In the genomic region with DNA sequence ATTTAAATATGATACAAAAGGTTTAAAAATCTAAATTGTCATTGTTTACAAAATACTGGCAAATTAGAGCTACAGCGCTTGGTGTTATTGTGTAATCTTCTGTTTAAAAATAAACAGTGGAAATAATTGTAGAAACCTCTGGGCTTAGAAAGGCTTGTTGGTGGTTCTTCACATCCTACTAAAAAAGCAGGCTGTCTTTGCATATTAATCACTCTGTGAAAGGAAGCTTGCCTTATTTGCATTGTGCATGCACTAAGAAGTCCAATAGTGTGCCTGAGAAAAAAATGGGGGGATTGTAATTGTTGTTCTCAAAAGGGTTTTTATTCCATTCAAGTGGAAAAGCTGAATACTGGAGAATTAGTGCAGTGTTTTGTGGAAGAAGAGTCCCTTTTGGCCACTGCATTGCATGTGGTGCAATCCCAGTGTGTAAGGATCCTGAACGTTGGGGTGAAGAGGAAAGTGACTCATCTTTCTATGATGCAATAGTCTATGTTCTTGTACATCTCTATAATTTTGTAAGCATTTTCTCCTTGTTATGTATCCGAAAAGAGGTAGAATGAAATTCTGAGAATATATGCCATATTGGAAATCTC, we compare ENCODE assay signal across 9 cellular contexts. TPM values are rescaled to one million over a fixed set of nuclear protein-coding genes. Genes with fewer than 3 reads are reported as not detected.
DNase-seq lines count a peak whose midpoint lies in the region; ATAC-seq and TF ChIP-seq lines count a peak whose summit lies in the region.
"Had no signal": no experiment of that assay in that cellular context is flagged by ENCODE, and none has a peak within 500 bp of the region (broad histone marks: within the 10 kb centered on the region; RNA-seq: fewer than 3 reads in every experiment).

No MANE protein-coding gene starts in this region.

- no peak overlapping the region for H3K27ac ChIP-seq in RWPE2 (ENCODE audit: poor library complexity, severe bottlenecking)

- H3K4me2 ChIP-seq in skeletal muscle satellite cell (ENCODE audit: low read length) = peak overlapping the region; percentile 47

- ATAC-seq in RWPE2 (ENCODE audit: low read depth) = peak; percentile 72
- ATAC-seq in GM21367 (IDR thresholded peaks at IDR 0.05; ENCODE audit: unreplicated experiment) = no peak
- ATAC-seq in left lobe of liver = no peak
- ATAC-seq in HG02885 (IDR thresholded peaks at IDR 0.05; ENCODE audit: poor library complexity, unreplicated experiment) = no peak

- H3K4me3 ChIP-seq in RWPE2 (ENCODE audit: severe bottlenecking) (no peak overlapping the region), skeletal muscle satellite cell (ENCODE audit: low read length) (no peak overlapping the region)

- peaks cover 39% of the 10 kb centered on the region for H3K27me3 ChIP-seq in RWPE2 (ENCODE audit: insufficient read depth, poor library complexity, severe bottlenecking)
- no peaks in the 10 kb centered on the region for H3K27me3 ChIP-seq in skeletal muscle satellite cell (ENCODE audit: control insufficient read depth, insufficient read depth, low read length)

- peak; percentile 80 for DNase-seq in HT1080 (ENCODE audit: low read depth)
- no peak for DNase-seq in RWPE2 (ENCODE audit: low spot score)
- peak; percentile 73 for DNase-seq in foreskin melanocyte
- no peak for DNase-seq in left lobe of liver (ENCODE audit: low spot score)
- DNase-seq: NCI-H146; stimulated activated CD4-positive, alpha-beta T cell treated with anti-CD3 and anti-CD28 coated beads, Interleukin-1b, Interleukin-23, amount 100 ng/mL, for 48 hours had no signal

- H3K4me1 ChIP-seq in RWPE2 (ENCODE audit: insufficient read depth, poor library complexity, severe bottlenecking) (peaks cover 11% of the 10 kb centered on the region), skeletal muscle satellite cell (ENCODE audit: control insufficient read depth, insufficient read depth, low read length) (peaks cover 8% of the 10 kb centered on the region)

- H3K9me3 ChIP-seq in RWPE2 (ENCODE audit: severe bottlenecking) (no peaks in the 10 kb centered on the region), skeletal muscle satellite cell (replicated peaks; ENCODE audit: low read length) (no peaks in the 10 kb centered on the region)

- no peak overlapping the region for H3K9ac ChIP-seq in skeletal muscle satellite cell (ENCODE audit: low read depth, low read length)

- TF ChIP-seq CTCF in RWPE2 (IDR thresholded peaks at IDR 0.05; ENCODE audit: poor library complexity, severe bottlenecking) = no peak

- H3K36me3 ChIP-seq in RWPE2 (ENCODE audit: low read depth) = no peaks in the 10 kb centered on the region
- no peaks in the 10 kb centered on the region for H3K36me3 ChIP-seq in skeletal muscle satellite cell (ENCODE audit: insufficient read depth, low read length)

RNA-seq across cellular contexts. Expression of a gene that starts 16.5 kb away (rescaled TPM):
- 24.2 and 26.3 TPM in 2 replicates for total RNA-seq in HT1080 (2014; rRNA removed; shearing (Covaris generic))
- 8.3 and 12.4 TPM in 2 replicates for polyA plus RNA-seq in HT1080 (2015; cell fraction: cytosol; rRNA removed)
- 72.3 and 72.5 TPM in 2 replicates for polyA plus RNA-seq in HT1080 (2015; cell fraction: nucleus; rRNA removed)
- 1.8 and 41.9 TPM in 2 replicates for total RNA-seq in skeletal muscle satellite cell (2012; rRNA removed)
- total RNA-seq in left lobe of liver = 2.8 TPM

Comparison
In these comparisons a context has a peak if more than half of its experiments do, and no peak if none do; other contexts are left out.
1. DNase-seq: peak in HT1080 (single experiment) and foreskin melanocyte (single experiment); none in RWPE2 (single experiment) and left lobe of liver (single experiment).